1 cellular context compared by ENCODE assay signal in the genomic region with DNA sequence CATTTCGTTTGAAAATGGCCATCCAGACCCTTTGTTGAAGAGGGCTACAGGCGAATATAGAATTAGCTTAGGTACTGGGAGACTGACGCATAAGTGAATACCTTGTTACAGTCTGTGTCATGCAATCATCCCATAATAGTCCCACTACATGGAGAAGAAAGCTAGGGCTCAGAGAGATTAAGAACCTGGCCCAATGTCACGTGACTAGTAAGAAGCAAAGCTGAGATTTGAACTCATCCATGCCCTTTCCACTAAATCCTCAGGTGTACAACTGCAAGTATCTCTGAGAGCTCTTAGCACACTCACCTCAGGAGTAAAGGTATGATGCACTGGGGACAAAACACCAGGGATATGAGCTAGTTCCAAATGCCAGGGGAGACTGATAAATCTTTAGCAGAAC.
TF ChIP-seq lines count a peak whose summit lies in the region.

No MANE protein-coding gene starts in this region.

TF ChIP-seq in H1, 55 proteins besides CTCF, POLR2A, EP300 and RAD21 (continued from another document):
- no peak for TF ChIP-seq SP2 (IDR thresholded peaks at IDR 0.05; ENCODE audit: low read length)
- TF ChIP-seq CHD1 (IDR thresholded peaks at IDR 0.05; ENCODE audit: low read depth, low read length), result no peak
- TF ChIP-seq SIRT6 (IDR thresholded peaks at IDR 0.05; ENCODE audit: low read length), result no peak
- TF ChIP-seq EZH2 (IDR thresholded peaks at IDR 0.05; ENCODE audit: low read depth, low read length, severe bottlenecking), result no peak
- TF ChIP-seq POU5F1 (IDR thresholded peaks at IDR 0.05; ENCODE audit: low read depth, low read length), result no peak
- TF ChIP-seq YY1 (IDR thresholded peaks at IDR 0.05; ENCODE audit: low read depth, low read length), result no peak
- TF ChIP-seq CREB1 (IDR thresholded peaks at IDR 0.05), result no peak
- no peak for TF ChIP-seq PHF8 (conservative IDR thresholded peaks at IDR 0.05; ENCODE audit: low read depth, low read length)
- TF ChIP-seq TBP (IDR thresholded peaks at IDR 0.05; ENCODE audit: low read depth, low read length), result no peak
- TF ChIP-seq BRCA1 (IDR thresholded peaks at IDR 0.05; ENCODE audit: low read depth, low read length), result no peak
- no peak for TF ChIP-seq RBBP5 (IDR thresholded peaks at IDR 0.05; ENCODE audit: borderline replicate concordance, low read depth, low read length)
- no peak for TF ChIP-seq SIN3A (conservative IDR thresholded peaks at IDR 0.05 in 1 of 2, IDR thresholded peaks at IDR 0.05 in 1 of 2; ENCODE audit: low read depth in 1 of 2, low read length in 2 of 2)
